In the genomic region with DNA sequence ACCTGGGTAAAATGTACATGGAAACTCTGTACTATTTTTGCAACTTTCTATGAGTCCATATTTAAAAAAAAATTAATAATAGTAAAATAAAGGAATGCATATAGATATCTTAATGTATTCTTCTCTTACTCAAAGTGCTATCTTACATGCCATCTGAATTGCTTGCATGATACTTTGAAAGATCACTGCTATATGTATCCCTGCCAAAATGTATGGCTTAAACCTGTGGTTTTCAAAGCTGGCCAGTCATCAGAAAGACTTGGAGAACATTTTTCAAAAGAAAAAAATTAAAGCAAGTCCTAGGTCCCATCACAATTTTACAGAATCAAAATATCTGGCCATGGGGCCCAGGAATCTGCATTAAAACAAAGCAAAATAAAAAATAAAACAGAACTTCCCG, we compare ENCODE assay signal across 22 cellular contexts.
"Had no signal": no experiment of that assay in that cellular context is flagged by ENCODE, and none has a peak within 500 bp of the region (broad histone marks: within the 10 kb centered on the region; RNA-seq: fewer than 3 reads in every experiment).

No MANE protein-coding gene starts in this region.

- H3K36me3 ChIP-seq: gastroesophageal sphincter, left lung, lower lobe of right lung, neural progenitor cell, ovary had no signal

- H3K27me3 ChIP-seq: gastroesophageal sphincter, left lung, neural progenitor cell, ovary had no signal

- ATAC-seq: gastroesophageal sphincter; left lung; lower lobe of right lung; natural killer cell treated with Interleukin-12 subunit alpha and Interleukin-12 subunit beta and Interleukin-15 and Interleukin-18, amount 100 ng/mL, for 72 hours; right cardiac atrium had no signal

- DNase-seq: dermis blood vessel endothelial cell; endodermal cell; glutamatergic neuron; left lung; lower lobe of right lung; nucleus accumbens; ovary; right cardiac atrium; small intestine; stimulated activated CD4-positive, alpha-beta T cell treated with anti-CD3 and anti-CD28 coated beads, Interleukin-12 subunit alpha, Interleukin-12 subunit beta, amount 100 ng/mL, for 4 hours; stimulated activated naive CD4-positive, alpha-beta T cell treated with Interleukin-2 at 50 U/mL for 16 hours had no signal

- H3K27ac ChIP-seq: left lung, lower lobe of right lung, neural progenitor cell, ovary had no signal

- H3K27me3 Mint-ChIP-seq: memory B cell; natural killer cell treated with Interleukin-12 subunit alpha and Interleukin-12 subunit beta and Interleukin-15 and Interleukin-18, amount 100 ng/mL, for 72 hours; progenitor cell of endocrine pancreas; type B pancreatic cell had no signal

- H3K4me3 ChIP-seq: gastroesophageal sphincter, left lung, lower lobe of right lung, neural progenitor cell, ovary had no signal

- H3K36me3 Mint-ChIP-seq: natural killer cell treated with Interleukin-12 subunit alpha and Interleukin-12 subunit beta and Interleukin-15 and Interleukin-18, amount 100 ng/mL, for 72 hours had no signal

- H3K9me3 Mint-ChIP-seq: endodermal cell; memory B cell; natural killer cell treated with Interleukin-12 subunit alpha and Interleukin-12 subunit beta and Interleukin-15 and Interleukin-18, amount 100 ng/mL, for 72 hours had no signal

- H3K4me1 Mint-ChIP-seq: endodermal cell, mesothelial cell of epicardium had no signal

- H3K27ac Mint-ChIP-seq: endodermal cell, memory B cell, mesothelial cell of epicardium, neural progenitor cell, progenitor cell of endocrine pancreas, type B pancreatic cell had no signal

- FAIRE-seq: colon, endothelial cell of umbilical vein, keratinocyte, small intestine, urothelium cell line had no signal

- H3K9me3 ChIP-seq: gastroesophageal sphincter, left lung, lower lobe of right lung, ovary had no signal

- H3K4me3 Mint-ChIP-seq: endodermal cell; memory B cell; mesothelial cell of epicardium; natural killer cell treated with Interleukin-12 subunit alpha and Interleukin-12 subunit beta and Interleukin-15 and Interleukin-18, amount 100 ng/mL, for 72 hours; neural progenitor cell; type B pancreatic cell had no signal
